14 cellular contexts compared by ENCODE assay signal in genomic region chr7:144787127-144787526, GRCh38. TPM values are rescaled to one million over a fixed set of nuclear protein-coding genes. Genes with fewer than 3 reads are reported as not detected.
DNase-seq lines count a peak whose midpoint lies in the region; ATAC-seq, FAIRE-seq and TF ChIP-seq lines count a peak whose summit lies in the region.
"Had no signal": no experiment of that assay in that cellular context is flagged by ENCODE, and none has a peak within 500 bp of the region (broad histone marks: within the 10 kb centered on the region; RNA-seq: fewer than 3 reads in every experiment).

No MANE protein-coding gene starts in this region.

- TF ChIP-seq CTCF in OCI-LY3 (IDR thresholded peaks at IDR 0.05; ENCODE audit: low read depth, low read length), result peak; percentile 44
- peak; percentile 76 for TF ChIP-seq CTCF in epithelial cell of esophagus (IDR thresholded peaks at IDR 0.05; ENCODE audit: insufficient read depth, low read depth, low read length, missing control alignments)

- H3K4me1 ChIP-seq in OCI-LY3 (ENCODE audit: low read length) (no peaks in the 10 kb centered on the region), small intestine (ENCODE audit: control insufficient read depth in 2 of 2, insufficient read depth in 1 of 2, low read depth in 1 of 2, low read length in 1 of 2) (no peaks in the 10 kb centered on the region)

- FAIRE-seq in small intestine (lab: Jason Lieb, UNC), result peak; percentile 47
- FAIRE-seq: astrocyte had no signal

- no peak overlapping the region for H3K4me3 Mint-ChIP-seq in activated CD4-positive, alpha-beta T cell treated with anti-CD3 and anti-CD28 coated beads for 36 hours
- H3K4me3 Mint-ChIP-seq: activated CD4-positive, alpha-beta T cell treated with anti-CD3 and anti-CD28 coated beads, Interleukin-2, amount 10 ng/mL, durations not matched to agents 7 days and 5 days had no signal

- no peaks in the 10 kb centered on the region for H3K27me3 Mint-ChIP-seq in activated CD4-positive, alpha-beta T cell treated with anti-CD3 and anti-CD28 coated beads for 36 hours
- H3K27me3 Mint-ChIP-seq: activated CD4-positive, alpha-beta T cell treated with anti-CD3 and anti-CD28 coated beads, Interleukin-2, amount 10 ng/mL, durations not matched to agents 7 days and 5 days had no signal

- H3K36me3 Mint-ChIP-seq in activated CD4-positive, alpha-beta T cell treated with anti-CD3 and anti-CD28 coated beads for 36 hours (ENCODE audit: low read depth), result no peaks in the 10 kb centered on the region

- POLR2A ChIA-PET in activated CD4-positive, alpha-beta T cell treated with anti-CD3 and anti-CD28 coated beads for 36 hours (lab: Charles Lee), result interaction anchor here (1.2 kb wide), 1 partner anchor 49 kb away, joined by 3 read pairs; the partner anchor contains the start of gene TPK1

- WGBS in small intestine, 3 donors, result 76 to 91% (median 84%) methylated on average over 2 of the region's 2 CpGs

- peaks cover 18% of the 10 kb centered on the region for H3K4me1 Mint-ChIP-seq in activated CD4-positive, alpha-beta T cell treated with anti-CD3 and anti-CD28 coated beads for 36 hours

- no peak for ATAC-seq in activated CD4-positive, alpha-beta T cell treated with anti-CD3 and anti-CD28 coated beads for 36 hours
- no peak for ATAC-seq in HG03175 (IDR thresholded peaks at IDR 0.05; ENCODE audit: unreplicated experiment)

- H3K27ac Mint-ChIP-seq in activated CD4-positive, alpha-beta T cell treated with anti-CD3 and anti-CD28 coated beads for 36 hours, result no peak overlapping the region
- H3K27ac Mint-ChIP-seq: activated CD4-positive, alpha-beta T cell treated with anti-CD3 and anti-CD28 coated beads, Interleukin-2, amount 10 ng/mL, durations not matched to agents 7 days and 5 days had no signal

- CTCF ChIA-PET in activated CD4-positive, alpha-beta T cell treated with anti-CD3 and anti-CD28 coated beads for 36 hours (lab: Charles Lee), result interaction anchor here (1.0 to 1.6 kb wide), 6 partner anchors 9 to 51 kb away, joined by 3 to 4 read pairs (median 3); no protein-coding TSS in a partner anchor

- no peaks in the 10 kb centered on the region for H3K79me2 ChIP-seq in OCI-LY3 (ENCODE audit: low read length)

- H2AFZ ChIP-seq in OCI-LY3 (ENCODE audit: low read depth, low read length), result no peak overlapping the region

- H3K9me3 Mint-ChIP-seq in activated CD4-positive, alpha-beta T cell treated with anti-CD3 and anti-CD28 coated beads for 36 hours (ENCODE audit: low read depth), result no peaks in the 10 kb centered on the region
- H3K9me3 Mint-ChIP-seq: activated CD4-positive, alpha-beta T cell treated with anti-CD3 and anti-CD28 coated beads, Interleukin-2, amount 10 ng/mL, durations not matched to agents 7 days and 5 days had no signal

- H3K36me3 ChIP-seq in OCI-LY3 (replicated peaks; ENCODE audit: low read depth, low read length), result no peaks in the 10 kb centered on the region
- H3K36me3 ChIP-seq in small intestine (ENCODE audit: control insufficient read depth in 2 of 2, insufficient read depth in 2 of 2, low read length in 2 of 2), result no peaks in the 10 kb centered on the region

- H3K4me3 ChIP-seq in OCI-LY3 (ENCODE audit: low read length), result no peak overlapping the region
- H3K4me3 ChIP-seq in epithelial cell of esophagus (ENCODE audit: low read length), result no peak overlapping the region
- H3K4me3 ChIP-seq in small intestine (ENCODE audit: low read depth in 1 of 2, low read length in 2 of 2), result no peak overlapping the region

- DNase-seq in activated CD4-positive, alpha-beta T cell treated with anti-CD3 and anti-CD28 coated beads for 36 hours, result peak; percentile 17
- no peak for DNase-seq in activated CD4-positive, alpha-beta T cell treated with anti-CD3 and anti-CD28 coated beads, Interleukin-2, amount 50 U/mL, for 1 hour
- DNase-seq in epithelial cell of esophagus (ENCODE audit: low read depth), result peak; percentile 48
- DNase-seq in small intestine, result peak; percentile 35
- DNase-seq in NCI-H187 (lab: John Stamatoyannopoulos, UW), result no peak
- no peak for DNase-seq in glomerular visceral epithelial cell (ENCODE audit: extremely low spot score)
- DNase-seq: NCI-H1105; NCI-H510A; posterior cingulate gyrus; stimulated activated CD4-positive, alpha-beta T cell treated with anti-CD3 and anti-CD28 coated beads, Interleukin-15, amount 100 ng/mL, for 24 hours had no signal

- H3K27ac ChIP-seq in OCI-LY3 (ENCODE audit: low read length) (no peak overlapping the region), small intestine (ENCODE audit: low read depth in 1 of 2, low read length in 1 of 2) (no peak overlapping the region)

- H3K27me3 ChIP-seq in OCI-LY3 (ENCODE audit: low read depth, low read length) (no peaks in the 10 kb centered on the region), small intestine (ENCODE audit: control insufficient read depth in 2 of 2, insufficient read depth in 2 of 2, low read length in 2 of 2) (no peaks in the 10 kb centered on the region)

- H3K9ac ChIP-seq in OCI-LY3 (ENCODE audit: low read length), result no peak overlapping the region

- no peaks in the 10 kb centered on the region for H4K20me1 ChIP-seq in OCI-LY3 (ENCODE audit: insufficient read depth, low read length)

- H3K4me2 ChIP-seq in OCI-LY3 (ENCODE audit: low read length), result no peak overlapping the region

- intact Hi-C loops in activated CD4-positive, alpha-beta T cell treated with anti-CD3 and anti-CD28 coated beads for 36 hours (cut with DNase I, micrococcal nuclease), result no loop called here

- H3K9me3 ChIP-seq in OCI-LY3 (ENCODE audit: insufficient read depth, low read length), result no peaks in the 10 kb centered on the region
- no peaks in the 10 kb centered on the region for H3K9me3 ChIP-seq in small intestine (ENCODE audit: control insufficient read depth, low read depth)

RNA-seq across cellular contexts. Expression of gene TPK1, which starts 48.7 kb away (rescaled TPM):
- total RNA-seq in activated CD4-positive, alpha-beta T cell treated with anti-CD3 and anti-CD28 coated beads for 36 hours, result 10 to 100 TPM; 16.5 to 16.6 TPM
- polyA plus RNA-seq in small intestine, result 10 to 100 TPM; 10.9 to 21.9 (median 19.7) TPM

Comparison
In these comparisons a context has a peak if more than half of its experiments do, and no peak if none do; other contexts are left out.
1. DNase-seq: peak in activated CD4-positive, alpha-beta T cell treated with anti-CD3 and anti-CD28 coated beads for 36 hours (single experiment), epithelial cell of esophagus (single experiment) and small intestine (single experiment); none in activated CD4-positive, alpha-beta T cell treated with anti-CD3 and anti-CD28 coated beads, Interleukin-2, amount 50 U/mL, for 1 hour (single experiment), NCI-H187 (0 of 2) and glomerular visceral epithelial cell (single experiment).